Comparison of ENCODE assay signal across 9 cellular contexts in genomic region chrX:104136241-104137019, GRCh38. TPM values are rescaled to one million over a fixed set of nuclear protein-coding genes. Genes with fewer than 3 reads are reported as not detected.
A peak's percentile ranks its signal among the peaks of the same experiment; 100 is the strongest.
DNase-seq lines count a peak whose midpoint lies in the region; ATAC-seq and TF ChIP-seq lines count a peak whose summit lies in the region.
"Had no signal": no experiment of that assay in that cellular context is flagged by ENCODE, and none has a peak within 500 bp of the region (broad histone marks: within the 10 kb centered on the region; RNA-seq: fewer than 3 reads in every experiment).

No MANE protein-coding gene starts in this region.

- no peak overlapping the region for H3K4me3 ChIP-seq in CD4-positive, alpha-beta memory T cell (ENCODE audit: low read length in 2 of 2)
- H3K4me3 ChIP-seq in dorsolateral prefrontal cortex (peak overlapping the region in 58 of 59 donors; percentile 4 to 64 (median 50)), lung (peak overlapping the region; percentile 26)

- H3K9me3 Mint-ChIP-seq in CD4-positive, alpha-beta memory T cell = peaks cover 0 to 2% (median 0%) of the 10 kb centered on the region in 8 donors
- H3K9me3 Mint-ChIP-seq: activated naive CD4-positive, alpha-beta T cell treated with anti-CD3 and anti-CD28 coated beads, Interleukin-2, amount 50 U/mL, for 24 hours had no signal

- H3K4me3 Mint-ChIP-seq in CD4-positive, alpha-beta memory T cell = peak overlapping the region in 1 of 8 donors; percentile 12
- H3K4me3 Mint-ChIP-seq: activated naive CD4-positive, alpha-beta T cell treated with anti-CD3 and anti-CD28 coated beads, Interleukin-2, amount 50 U/mL, for 24 hours had no signal

- H3K27ac Mint-ChIP-seq in CD4-positive, alpha-beta memory T cell = peak overlapping the region in 1 of 7 donors; percentile 21
- H3K27ac Mint-ChIP-seq: activated naive CD4-positive, alpha-beta T cell treated with anti-CD3 and anti-CD28 coated beads, Interleukin-2, amount 50 U/mL, for 24 hours had no signal

- no peaks in the 10 kb centered on the region for H3K27me3 Mint-ChIP-seq in CD4-positive, alpha-beta memory T cell
- H3K27me3 Mint-ChIP-seq: activated naive CD4-positive, alpha-beta T cell treated with anti-CD3 and anti-CD28 coated beads, Interleukin-2, amount 50 U/mL, for 24 hours had no signal

- H3K4me1 Mint-ChIP-seq in CD4-positive, alpha-beta memory T cell = peaks cover 15 to 26% (median 21%) of the 10 kb centered on the region in 4 donors

- H3K36me3 Mint-ChIP-seq in CD4-positive, alpha-beta memory T cell = peaks cover 0 to 11% of the 10 kb centered on the region in 2 donors
- H3K36me3 Mint-ChIP-seq: activated naive CD4-positive, alpha-beta T cell treated with anti-CD3 and anti-CD28 coated beads, Interleukin-2, amount 50 U/mL, for 24 hours had no signal

- no peaks in the 10 kb centered on the region for H3K27me3 ChIP-seq in CD4-positive, alpha-beta memory T cell (ENCODE audit: insufficient read depth, low read length)
- H3K27me3 ChIP-seq in dorsolateral prefrontal cortex (peaks cover 0 to 82% (median 23%) of the 10 kb centered on the region in 45 donors), lung (ENCODE audit: control insufficient read depth, insufficient read depth) (no peaks in the 10 kb centered on the region)

- DNase-seq in CD4-positive, alpha-beta memory T cell = peak; percentile 56 to 64 (median 61)
- DNase-seq in NCI-H446 treated with DMSO at 0.1 percent for 48 hours (lab: John Stamatoyannopoulos, UW) (peak; percentile 53), dorsolateral prefrontal cortex (peak in 8 of 10 donors; percentile 47 to 79 (median 64)), lung (ENCODE audit: low spot score) (peak; percentile 74)
- DNase-seq in activated CD4-positive, alpha-beta T cell treated with anti-CD3 and anti-CD28 coated beads, Interleukin-2, amount 50 U/mL, for 24 hours (ENCODE audit: low read depth in 1 of 2, low spot score in 1 of 2) = peak; percentile 1 to 41
- peak; percentile 14 to 68 (median 36) for DNase-seq in stimulated activated naive CD4-positive, alpha-beta T cell (lab: John Stamatoyannopoulos, UW)

- ATAC-seq in GM19324 (IDR thresholded peaks at IDR 0.05; ENCODE audit: low FRiP score, unreplicated experiment) = peak; percentile 67
- peak; percentile 95 for ATAC-seq in HG03432 (IDR thresholded peaks at IDR 0.05; ENCODE audit: unreplicated experiment)
- peak; percentile 93 for ATAC-seq in lung (ENCODE audit: insufficient read depth, low FRiP score)

- no peaks in the 10 kb centered on the region for H3K36me3 ChIP-seq in CD4-positive, alpha-beta memory T cell (ENCODE audit: insufficient read depth, low read length)
- H3K36me3 ChIP-seq in lung (ENCODE audit: control insufficient read depth in 2 of 2, insufficient read depth in 2 of 2, low read length in 2 of 2) = no peaks in the 10 kb centered on the region

- peaks cover 6% of the 10 kb centered on the region for H3K4me1 ChIP-seq in CD4-positive, alpha-beta memory T cell (ENCODE audit: insufficient read depth, low read length)
- peaks cover 0 to 3% of the 10 kb centered on the region in 2 donors for H3K4me1 ChIP-seq in lung (ENCODE audit: control insufficient read depth in 2 of 2, insufficient read depth in 2 of 2, low read length in 2 of 2)

- POLR2A ChIA-PET in CD4-positive, alpha-beta memory T cell (lab: Charles Lee; ENCODE audit: partially characterized antibody) = interaction anchor here (1.0 to 1.7 kb wide), 3 partner anchors 20 to 37 kb away, joined by 3 to 5 read pairs (median 3); no protein-coding TSS in a partner anchor

- WGBS in lung, 2 donors = 24 to 30% methylated on average over 10 of the region's 10 CpGs

- CTCF ChIA-PET in CD4-positive, alpha-beta memory T cell (lab: Charles Lee; ENCODE audit: partially characterized antibody) = interaction anchor here (0.7 to 5.1 kb wide), 14 partner anchors 9 to 291 kb away, joined by 3 to 43 read pairs (median 4); partner anchors contain the start of genes SLC25A53 and ZCCHC18

- H3K9me3 ChIP-seq in CD4-positive, alpha-beta memory T cell (ENCODE audit: control insufficient read depth in 1 of 2, low read length in 2 of 2) = no peaks in the 10 kb centered on the region
- H3K9me3 ChIP-seq in lung (ENCODE audit: control insufficient read depth in 2 of 2, insufficient read depth in 1 of 2, low read length in 1 of 2) = no peaks in the 10 kb centered on the region

- intact Hi-C loops in CD4-positive, alpha-beta memory T cell (cut with micrococcal nuclease) = loop anchor here (1.0 to 2.0 kb wide), 3 partner anchors 24 to 218 kb away; partner anchors contain the start of gene ZCCHC18
- intact Hi-C loops in dorsolateral prefrontal cortex (cut with DNase I) = loop anchor here (1.0 to 10.0 kb wide), 2 partner anchors 38 to 292 kb away; no protein-coding TSS in a partner anchor

- no peak overlapping the region for H3K27ac ChIP-seq in CD4-positive, alpha-beta memory T cell (ENCODE audit: low read depth, low read length)
- H3K27ac ChIP-seq in dorsolateral prefrontal cortex (peak overlapping the region in 33 of 59 donors; percentile 7 to 84 (median 49)), lung (ENCODE audit: low read depth in 1 of 2, low read length in 1 of 2) (peak overlapping the region in 1 of 2 donors; percentile 75)

- TF ChIP-seq CTCF in dorsolateral prefrontal cortex (IDR thresholded peaks at IDR 0.05 in 54 of 56, conservative IDR thresholded peaks at IDR 0.05 in 2 of 56; ENCODE audit: low read depth in 1 of 56, partially characterized antibody in 56 of 56) (peak; percentile 57 to 95 (median 86)), lung (IDR thresholded peaks at IDR 0.05; ENCODE audit: control extremely low read depth, extremely low read depth) (peak; percentile 68)

RNA-seq across cellular contexts. Expression of gene SLC25A53, which starts 20.4 kb away (rescaled TPM):
- 10 to 100 TPM; 20.9 to 21.0 TPM for total RNA-seq in CD4-positive, alpha-beta memory T cell
- 1 to 10 TPM; 7.1 to 9.6 TPM for polyA plus RNA-seq in CD4-positive, alpha-beta memory T cell
- total RNA-seq in dorsolateral prefrontal cortex = 10 to 100 TPM in 99 of 120 experiments, 1 to 10 TPM in 21; 6.6 to 23.5 (median 12.7) TPM
- 10 to 100 TPM in 1 of 2 donors, 1 to 10 TPM in 1; 6.2 to 29.4 TPM for total RNA-seq in lung
- polyA plus RNA-seq in lung = 1 to 10 TPM; 4.8 to 5.7 TPM

RNA-seq across cellular contexts. Expression of gene ZCCHC18, which starts 24.1 kb away (rescaled TPM):
- total RNA-seq in CD4-positive, alpha-beta memory T cell = 1 to 10 TPM; 9.2 to 9.5 TPM
- polyA plus RNA-seq in CD4-positive, alpha-beta memory T cell = 1 to 10 TPM; 1.3 to 2.0 TPM
- total RNA-seq in dorsolateral prefrontal cortex (10 to 100 TPM in 61 of 120 experiments, 1 to 10 TPM in 59; 4.4 to 17.6 (median 10.2) TPM), lung (1 to 10 TPM in 1 of 2 donors, under 1 TPM in 1; 0.52 to 1.1 TPM)
- polyA plus RNA-seq in lung = under 1 TPM; 0.24 to 0.55 TPM

RNA-seq across cellular contexts. Expression of gene FAM199X, which starts 29.8 kb away (rescaled TPM):
- total RNA-seq in CD4-positive, alpha-beta memory T cell = 10 to 100 TPM; 19.6 to 19.9 TPM
- 10 to 100 TPM in 1 of 2 donors, 1 to 10 TPM in 1; 7.1 to 10.2 TPM for polyA plus RNA-seq in CD4-positive, alpha-beta memory T cell
- 10 to 100 TPM; 32.0 to 64.1 (median 48.5) TPM for total RNA-seq in dorsolateral prefrontal cortex
- total RNA-seq in lung = 10 to 100 TPM; 15.1 to 30.5 TPM
- polyA plus RNA-seq in lung = 1 to 10 TPM; 7.5 to 8.6 TPM

Comparison
In these comparisons a context has a peak if more than half of its experiments do, and no peak if none do; other contexts are left out.
1. DNase-seq: peak in every context shown above with its lines; median percentile 74 in lung; 64 in dorsolateral prefrontal cortex; 61 in CD4-positive, alpha-beta memory T cell; 53 in NCI-H446 treated with DMSO at 0.1 percent for 48 hours; 36 in stimulated activated naive CD4-positive, alpha-beta T cell; 21 in activated CD4-positive, alpha-beta T cell treated with anti-CD3 and anti-CD28 coated beads, Interleukin-2, amount 50 U/mL, for 24 hours.
2. H3K4me3 ChIP-seq: peak in dorsolateral prefrontal cortex (58 of 59) and lung (single experiment); none in CD4-positive, alpha-beta memory T cell (0 of 2).
3. Peak in every context shown above with its lines, with median percentiles within 50 percentile points of each other: ATAC-seq.